ENCODE assay signal across 20 cellular contexts in genomic region chr12:119914666-119915065, GRCh38.
"Had no signal": no experiment of that assay in that cellular context is flagged by ENCODE, and none has a peak within 500 bp of the region (broad histone marks: within the 10 kb centered on the region; RNA-seq: fewer than 3 reads in every experiment).

No MANE protein-coding gene starts in this region.

- H3K27ac Mint-ChIP-seq: dendritic cell treated with granulocyte-macrophage colony-stimulating factor and Interleukin-4, amounts not matched to agents 40 ng/mL and 50 ng/mL, for 4 days; effector memory CD8-positive, alpha-beta T cell; naive thymus-derived CD8-positive, alpha-beta T cell had no signal

- H3K4me1 Mint-ChIP-seq: naive thymus-derived CD8-positive, alpha-beta T cell had no signal

- H3K27ac ChIP-seq: esophagus squamous epithelium, foreskin keratinocyte, neutrophil, right atrium auricular region, sigmoid colon, skin epidermis, suprapubic skin, thyroid gland, upper lobe of left lung, vagina had no signal

- H3K4me3 ChIP-seq: esophagus squamous epithelium, mucosa of descending colon, right atrium auricular region, sigmoid colon, skin epidermis, suprapubic skin, thyroid gland, upper lobe of left lung, vagina had no signal

- H3K4me1 ChIP-seq: esophagus squamous epithelium, foreskin keratinocyte, right atrium auricular region, sigmoid colon, suprapubic skin, thyroid gland, upper lobe of left lung, vagina had no signal

- DNase-seq: effector memory CD8-positive, alpha-beta T cell; esophagus squamous epithelium; foreskin keratinocyte; kidney glomerular epithelial cell; mammary epithelial cell; mucosa of descending colon; naive thymus-derived CD8-positive, alpha-beta T cell; sigmoid colon; stimulated activated CD4-positive, alpha-beta T cell treated with anti-CD3 and anti-CD28 coated beads, Interleukin-12 subunit alpha, Interleukin-12 subunit beta, amount 100 ng/mL, for 4 hours; stimulated activated CD4-positive, alpha-beta T cell treated with anti-CD3 and anti-CD28 coated beads, Interleukin-2, amount 100 ng/mL, for 48 hours; stimulated activated naive CD4-positive, alpha-beta T cell treated with Interleukin-2 at 50 U/mL for 16 hours; thyroid gland; upper lobe of left lung had no signal

- H3K27me3 ChIP-seq: foreskin keratinocyte, right atrium auricular region, sigmoid colon, suprapubic skin, thyroid gland, upper lobe of left lung, vagina had no signal

- H3K4me3 Mint-ChIP-seq: dendritic cell treated with granulocyte-macrophage colony-stimulating factor and Interleukin-4, amounts not matched to agents 40 ng/mL and 50 ng/mL, for 4 days; effector memory CD8-positive, alpha-beta T cell; naive thymus-derived CD8-positive, alpha-beta T cell had no signal

- H3K36me3 ChIP-seq: esophagus squamous epithelium, neutrophil, right atrium auricular region, sigmoid colon, suprapubic skin, thyroid gland, upper lobe of left lung, vagina had no signal

- H3K27me3 Mint-ChIP-seq: dendritic cell treated with granulocyte-macrophage colony-stimulating factor and Interleukin-4, amounts not matched to agents 40 ng/mL and 50 ng/mL, for 4 days had no signal

- H3K9me3 ChIP-seq: esophagus squamous epithelium, mucosa of descending colon, neutrophil, right atrium auricular region, sigmoid colon, suprapubic skin, thyroid gland, upper lobe of left lung, vagina had no signal

- H3K36me3 Mint-ChIP-seq: naive thymus-derived CD8-positive, alpha-beta T cell had no signal

- H3K9me3 Mint-ChIP-seq: dendritic cell treated with granulocyte-macrophage colony-stimulating factor and Interleukin-4, amounts not matched to agents 40 ng/mL and 50 ng/mL, for 4 days; effector memory CD8-positive, alpha-beta T cell; naive thymus-derived CD8-positive, alpha-beta T cell had no signal

- ATAC-seq: effector memory CD8-positive, alpha-beta T cell; foreskin keratinocyte; left lobe of liver; mucosa of descending colon; naive thymus-derived CD8-positive, alpha-beta T cell had no signal
